ENCODE assay signal across 7 cellular contexts in the genomic region with DNA sequence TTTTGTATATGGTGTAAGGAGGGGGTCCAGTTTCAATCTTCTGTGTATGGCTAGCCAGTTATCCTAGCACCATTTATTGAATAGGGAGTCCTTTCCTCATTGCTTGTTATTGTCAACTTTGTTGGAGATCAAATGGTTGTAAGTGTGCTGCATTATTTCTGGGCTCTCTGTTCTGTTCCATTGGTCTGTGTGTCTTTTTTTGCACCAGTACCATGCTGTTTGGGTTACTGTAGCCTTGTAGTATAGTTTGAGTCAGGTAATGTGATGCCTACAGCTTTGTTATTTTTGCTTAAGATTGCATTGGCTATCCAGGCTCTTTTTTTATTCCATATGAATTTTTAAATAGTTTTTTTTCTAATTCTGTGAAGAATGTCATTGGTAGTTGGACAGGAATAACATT.
A peak's percentile ranks its signal among the peaks of the same experiment; 100 is the strongest.
DNase-seq lines count a peak whose midpoint lies in the region; ATAC-seq, FAIRE-seq and TF ChIP-seq lines count a peak whose summit lies in the region.
"Not testable (repeated sequence)": the region's sequence is repeated elsewhere in the genome, so short reads cannot be mapped to it uniquely, and the experiment has no call there.

No MANE protein-coding gene starts in this region.

- not testable (repeated sequence) for H3K27me3 Mint-ChIP-seq in CD8-positive, alpha-beta T cell (ENCODE audit: low read depth); T-cell; activated T-helper 17 cell treated with anti-CD3 and anti-CD28 coated beads, Interleukin-2, amount 50 U/mL, for 72 hours; natural killer cell treated with Interleukin-12 subunit alpha and Interleukin-12 subunit beta and Interleukin-15 and Interleukin-18, amount 100 ng/mL, for 72 hours

- H4K20me1 ChIP-seq in K562 (replicated peaks; ENCODE audit: control insufficient read depth, insufficient read depth, low read length), result not testable (repeated sequence)

- not testable (repeated sequence) for ATAC-seq in CD8-positive, alpha-beta T cell; T-cell (replicated peaks in 1 of 4); activated T-helper 17 cell treated with anti-CD3 and anti-CD28 coated beads, Interleukin-2, amount 50 U/mL, for 72 hours (replicated peaks); natural killer cell treated with Interleukin-12 subunit alpha and Interleukin-12 subunit beta and Interleukin-15 and Interleukin-18, amount 100 ng/mL, for 72 hours; thoracic aorta (ENCODE audit: insufficient number of reproducible peaks, low FRiP score, low read depth)
- peak; percentile 30; the same call in 2 of the 3 replicates for ATAC-seq in K562

- CTCF ChIA-PET in CD8-positive, alpha-beta T cell (lab: Charles Lee); K562 (lab: Yijun Ruan, JAX; ENCODE audit: low intra/inter-chr PET ratio): not testable (repeated sequence)
- CTCF ChIA-PET in T-cell (lab: Charles Lee), result interaction anchor here in 1 of 2 donors (0.9 kb wide), 1 partner anchor 16 kb away, joined by 3 read pairs; no protein-coding TSS in a partner anchor

- H3K4me1 ChIP-seq in CD8-positive, alpha-beta T cell (ENCODE audit: insufficient read depth, low read length), result peaks cover 27% of the 10 kb centered on the region
- not testable (repeated sequence) for H3K4me1 ChIP-seq in K562 (replicated peaks in 1 of 2; ENCODE audit: control insufficient read depth in 2 of 2, insufficient read depth in 2 of 2, low read length in 2 of 2)
- H3K4me1 ChIP-seq in left ventricle myocardium inferior (peaks cover 74% of the 10 kb centered on the region), thoracic aorta (ENCODE audit: control insufficient read depth in 1 of 2, low read depth in 2 of 2) (peaks cover 32 to 49% of the 10 kb centered on the region in 2 donors)

- H3K4me3 ChIP-seq in CD8-positive, alpha-beta T cell (ENCODE audit: low read depth, low read length); K562; left ventricle myocardium inferior; thoracic aorta: not testable (repeated sequence)

- in situ Hi-C loops in K562 (cut with MboI), result not testable (repeated sequence)

- H3K36me3 ChIP-seq in CD8-positive, alpha-beta T cell (ENCODE audit: insufficient read depth, low read length), result peaks cover 24% of the 10 kb centered on the region
- peaks cover 75% of the 10 kb centered on the region for H3K36me3 ChIP-seq in K562 (ENCODE audit: control insufficient read depth, insufficient read depth, low read length)
- H3K36me3 ChIP-seq in left ventricle myocardium inferior, result peaks cover 24% of the 10 kb centered on the region
- H3K36me3 ChIP-seq in thoracic aorta, result peaks cover 21% of the 10 kb centered on the region

- DNase-seq in CD8-positive, alpha-beta T cell; T-cell; K562 (ENCODE audit: extremely low read depth in 1 of 4, low spot score in 3 of 4); left ventricle myocardium inferior; natural killer cell treated with Interleukin-12 subunit alpha and Interleukin-12 subunit beta and Interleukin-15 and Interleukin-18, amount 100 ng/mL, for 72 hours (ENCODE audit: low spot score); thoracic aorta (ENCODE audit: low spot score): not testable (repeated sequence)

- H3K9ac ChIP-seq in K562 (ENCODE audit: insufficient read depth in 1 of 2, low read depth in 2 of 2, low read length in 2 of 2), result not testable (repeated sequence)

- TF ChIP-seq POLR2A in K562 (conservative IDR thresholded peaks at IDR 0.05), result not testable (repeated sequence)

- POLR2A ChIA-PET in CD8-positive, alpha-beta T cell (lab: Charles Lee), result interaction anchor here (1.2 kb wide), 1 partner anchor 92 kb away, joined by 3 read pairs; no protein-coding TSS in a partner anchor
- POLR2A ChIA-PET in T-cell (lab: Charles Lee), result interaction anchor here (0.6 to 0.7 kb wide), 3 partner anchors 20 to 256 kb away, joined by 3 to 4 read pairs (median 3); no protein-coding TSS in a partner anchor
- POLR2A ChIA-PET in K562 (lab: Yijun Ruan, JAX), result interaction anchor here (0.7 to 1.7 kb wide), 2 partner anchors 9 to 13 kb away, joined by 3 to 6 read pairs; no protein-coding TSS in a partner anchor

- H3K27ac Mint-ChIP-seq in CD8-positive, alpha-beta T cell, result peak overlapping the region; percentile 58
- peak overlapping the region; percentile 16 to 69 for H3K27ac Mint-ChIP-seq in T-cell
- H3K27ac Mint-ChIP-seq in activated T-helper 17 cell treated with anti-CD3 and anti-CD28 coated beads, Interleukin-2, amount 50 U/mL, for 72 hours, result not testable (repeated sequence)
- peak overlapping the region; percentile 1 to 83 for H3K27ac Mint-ChIP-seq in natural killer cell treated with Interleukin-12 subunit alpha and Interleukin-12 subunit beta and Interleukin-15 and Interleukin-18, amount 100 ng/mL, for 72 hours

- peaks cover 85% of the 10 kb centered on the region for H3K36me3 Mint-ChIP-seq in CD8-positive, alpha-beta T cell
- H3K36me3 Mint-ChIP-seq in T-cell, result peaks cover 69% of the 10 kb centered on the region
- H3K36me3 Mint-ChIP-seq in activated T-helper 17 cell treated with anti-CD3 and anti-CD28 coated beads, Interleukin-2, amount 50 U/mL, for 72 hours (ENCODE audit: low read depth), result peaks cover 97% of the 10 kb centered on the region
- peaks cover 28% of the 10 kb centered on the region for H3K36me3 Mint-ChIP-seq in natural killer cell treated with Interleukin-12 subunit alpha and Interleukin-12 subunit beta and Interleukin-15 and Interleukin-18, amount 100 ng/mL, for 72 hours

- FAIRE-seq in K562 (lab: Jason Lieb, UNC), result not testable (repeated sequence)

- TF ChIP-seq CTCF in CD8-positive, alpha-beta T cell (IDR thresholded peaks at IDR 0.05); K562 (IDR thresholded peaks at IDR 0.05 in 2 of 3, conservative IDR thresholded peaks at IDR 0.05 in 1 of 3; ENCODE audit: insufficient read depth in 2 of 3, low read depth in 1 of 3, low read length in 3 of 3); left ventricle myocardium inferior (IDR thresholded peaks at IDR 0.05; ENCODE audit: borderline replicate concordance); thoracic aorta (IDR thresholded peaks at IDR 0.05): not testable (repeated sequence)

- H3K27ac ChIP-seq in CD8-positive, alpha-beta T cell (ENCODE audit: low read depth, low read length), result not testable (repeated sequence)
- H3K27ac ChIP-seq in K562 (ENCODE audit: extremely low read depth, low read depth, low read length) (peak overlapping the region; percentile 41; the same call in 1 of the 3 replicates), left ventricle myocardium inferior (replicated peaks) (peak overlapping the region; percentile 49), thoracic aorta (peak overlapping the region; percentile 9 to 47)

- TF ChIP-seq RAD21 in K562 (CRISPR knock-in tag; conservative IDR thresholded peaks at IDR 0.05 in 1 of 2, IDR thresholded peaks at IDR 0.05 in 1 of 2), result not testable (repeated sequence)

- not testable (repeated sequence) for H2AFZ ChIP-seq in K562 (ENCODE audit: low read depth, low read length)

- not testable (repeated sequence) for H3K4me3 Mint-ChIP-seq in CD8-positive, alpha-beta T cell; natural killer cell treated with Interleukin-12 subunit alpha and Interleukin-12 subunit beta and Interleukin-15 and Interleukin-18, amount 100 ng/mL, for 72 hours
- peak overlapping the region in 2 of 3 donors; percentile 1 to 29 for H3K4me3 Mint-ChIP-seq in T-cell
- peak overlapping the region; percentile 10 for H3K4me3 Mint-ChIP-seq in activated T-helper 17 cell treated with anti-CD3 and anti-CD28 coated beads, Interleukin-2, amount 50 U/mL, for 72 hours

- H3K4me2 ChIP-seq in K562 (ENCODE audit: insufficient read depth, low read length), result not testable (repeated sequence)

- peaks cover 64% of the 10 kb centered on the region for H3K4me1 Mint-ChIP-seq in CD8-positive, alpha-beta T cell (ENCODE audit: low read depth)
- H3K4me1 Mint-ChIP-seq in T-cell, result peaks cover 63 to 68% (median 64%) of the 10 kb centered on the region in 3 donors
- peaks cover 37% of the 10 kb centered on the region for H3K4me1 Mint-ChIP-seq in activated T-helper 17 cell treated with anti-CD3 and anti-CD28 coated beads, Interleukin-2, amount 50 U/mL, for 72 hours
- H3K4me1 Mint-ChIP-seq in natural killer cell treated with Interleukin-12 subunit alpha and Interleukin-12 subunit beta and Interleukin-15 and Interleukin-18, amount 100 ng/mL, for 72 hours (ENCODE audit: low read depth in 2 of 2), result peaks cover 54 to 71% of the 10 kb centered on the region in 2 donors

- not testable (repeated sequence) for BruUV-seq in K562 (replicated peaks; lab: Mats Ljungman, UMichigan)

- H3K9me3 Mint-ChIP-seq in CD8-positive, alpha-beta T cell; activated T-helper 17 cell treated with anti-CD3 and anti-CD28 coated beads, Interleukin-2, amount 50 U/mL, for 72 hours; natural killer cell treated with Interleukin-12 subunit alpha and Interleukin-12 subunit beta and Interleukin-15 and Interleukin-18, amount 100 ng/mL, for 72 hours: not testable (repeated sequence)
- H3K9me3 Mint-ChIP-seq in T-cell, result peaks cover 0 to 12% (median 0%) of the 10 kb centered on the region in 3 donors

- not testable (repeated sequence) for H3K9me3 ChIP-seq in CD8-positive, alpha-beta T cell (ENCODE audit: low read length); K562 (replicated peaks; ENCODE audit: control insufficient read depth, insufficient read depth, low read depth, low read length); thoracic aorta
- H3K9me3 ChIP-seq in left ventricle myocardium inferior (replicated peaks), result peaks cover 19% of the 10 kb centered on the region

- not testable (repeated sequence) for H3K27me3 ChIP-seq in CD8-positive, alpha-beta T cell (ENCODE audit: insufficient read depth, low read length); K562 (ENCODE audit: control insufficient read depth in 2 of 2, insufficient read depth in 2 of 2, low read length in 2 of 2); left ventricle myocardium inferior (ENCODE audit: low read depth); thoracic aorta (replicated peaks; ENCODE audit: insufficient read depth)

- intact Hi-C loops in CD8-positive, alpha-beta T cell (cut with DNase I, micrococcal nuclease), result loop anchor here in 1 of 2 experiments (5.0 kb wide), 1 partner anchor 138 kb away; no protein-coding TSS in a partner anchor
- intact Hi-C loops in K562 (cut with micrococcal nuclease), result not testable (repeated sequence)
- intact Hi-C loops in left ventricle myocardium inferior (cut with micrococcal nuclease), result loop anchor here (10.0 kb wide), 1 partner anchor 160 kb away; no protein-coding TSS in a partner anchor

- peaks cover 97% of the 10 kb centered on the region for H3K79me2 ChIP-seq in K562 (ENCODE audit: control insufficient read depth, insufficient read depth, low read length)

- not testable (repeated sequence) for TF ChIP-seq EP300 in K562 (IDR thresholded peaks at IDR 0.05; ENCODE audit: low read length)

- H3K9me1 ChIP-seq in K562 (ENCODE audit: control insufficient read depth, insufficient read depth, low read length), result not testable (repeated sequence)
